ENCODE assay signal across 10 cellular contexts in the genomic region with DNA sequence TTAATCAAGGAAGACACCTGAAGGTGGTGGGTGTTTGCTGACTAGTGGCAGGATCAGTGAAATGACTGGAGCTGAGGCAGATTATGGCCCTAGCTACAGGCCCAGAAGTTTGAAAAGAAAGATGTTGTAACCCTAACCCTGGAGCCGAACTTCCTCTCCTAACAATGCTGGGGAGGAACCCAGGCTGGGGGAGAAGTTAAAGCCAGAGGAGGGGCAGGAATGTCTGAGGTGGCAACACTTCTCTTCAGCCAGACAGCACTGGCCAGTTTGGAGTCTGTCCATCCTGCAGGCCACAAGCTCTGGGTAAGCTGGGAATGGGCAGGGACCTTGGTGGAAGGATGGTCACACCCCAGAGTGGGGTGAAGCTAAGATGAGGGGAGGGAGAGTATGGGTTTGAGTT. TPM values are rescaled to one million over a fixed set of nuclear protein-coding genes. Genes with fewer than 3 reads are reported as not detected.
DNase-seq lines count a peak whose midpoint lies in the region; ATAC-seq and TF ChIP-seq lines count a peak whose summit lies in the region.
"Had no signal": no experiment of that assay in that cellular context is flagged by ENCODE, and none has a peak within 500 bp of the region (broad histone marks: within the 10 kb centered on the region; RNA-seq: fewer than 3 reads in every experiment).

A gene (plus strand): TSS at position 265 of the 400 bp plus-strand sequence. CDS start 1,023 bp downstream, outside the sequence.

- H3K4me2 ChIP-seq in mammary epithelial cell (ENCODE audit: insufficient read depth, low read depth, low read length) = no peak within 1 kb of the TSS

- dilution Hi-C loops in mammary epithelial cell (cut with HindIII; ENCODE audit: low sequenced_read_pairs) = no loop called here

- H2AFZ ChIP-seq in mammary epithelial cell (ENCODE audit: low read depth, low read length) = no peak within 1 kb of the TSS

- peak; percentile 3 for ATAC-seq in activated CD8-positive, alpha-beta T cell treated with anti-CD3 and anti-CD28 coated beads, Interleukin-2, amount 10 ng/mL, durations not matched to agents 7 days and 5 days
- ATAC-seq in GM19328 (IDR thresholded peaks at IDR 0.05; ENCODE audit: unreplicated experiment) = no peak

- H4K20me1 ChIP-seq in mammary epithelial cell (ENCODE audit: insufficient read depth, low read length) = no peaks in the 10 kb centered on the region

- H3K9me3 Mint-ChIP-seq in activated CD8-positive, alpha-beta T cell treated with anti-CD3 and anti-CD28 coated beads, Interleukin-2, amount 10 ng/mL, durations not matched to agents 7 days and 5 days (ENCODE audit: insufficient read depth) = no peaks in the 10 kb centered on the region

- H3K36me3 ChIP-seq in mammary epithelial cell (ENCODE audit: insufficient read depth, low read length) = no peaks in the 10 kb centered on the region

- no peaks in the 10 kb centered on the region for H3K9me3 ChIP-seq in mammary epithelial cell (replicated peaks; ENCODE audit: insufficient read depth, low read length)

- no peak for TF ChIP-seq CTCF in mammary epithelial cell (conservative IDR thresholded peaks at IDR 0.05 in 1 of 2, IDR thresholded peaks at IDR 0.05 in 1 of 2; ENCODE audit: extremely low read depth in 1 of 2, insufficient read depth in 1 of 2, low read depth in 1 of 2, low read length in 2 of 2)

- peaks cover 61% of the 10 kb centered on the region for H3K36me3 Mint-ChIP-seq in activated CD8-positive, alpha-beta T cell treated with anti-CD3 and anti-CD28 coated beads, Interleukin-2, amount 10 ng/mL, durations not matched to agents 7 days and 5 days (ENCODE audit: low read depth)

- BruUV-seq in mammary epithelial cell (replicated peaks; lab: Mats Ljungman, UMichigan) = no TSS peak

- peaks cover 79% of the 10 kb centered on the region for H3K4me1 Mint-ChIP-seq in activated CD8-positive, alpha-beta T cell treated with anti-CD3 and anti-CD28 coated beads, Interleukin-2, amount 10 ng/mL, durations not matched to agents 7 days and 5 days (ENCODE audit: low read depth)

- 100% methylated on average over 1 of the region's 1 CpG for WGBS in mammary epithelial cell (ENCODE audit: low coverage, missing lambda C conversion rate)

- H3K4me1 ChIP-seq in mammary epithelial cell (ENCODE audit: insufficient read depth, low read length) = peaks cover 5% of the 10 kb centered on the region

- peak within 1 kb of the TSS; percentile 2 for H3K4me3 ChIP-seq in Jurkat, Clone E6-1 (ENCODE audit: low read length)
- no peak within 1 kb of the TSS for H3K4me3 ChIP-seq in mammary epithelial cell (replicated peaks in 1 of 3; ENCODE audit: insufficient read depth in 1 of 3, low read depth in 2 of 3, low read length in 3 of 3)

- intact Hi-C loops in mammary epithelial cell (cut with micrococcal nuclease) = no loop called here

- POLR2A ChIA-PET in activated CD8-positive, alpha-beta T cell treated with anti-CD3 and anti-CD28 coated beads, Interleukin-2, amount 10 ng/mL, durations not matched to agents 7 days and 5 days (lab: Charles Lee) = interaction anchor here (0.8 to 14.3 kb wide), 8 partner anchors 9 to 66 kb away, joined by 3 to 388 read pairs (median 8); a partner anchor contains a TSS

- in situ Hi-C loops in mammary epithelial cell (cut with MboI; ENCODE audit: low sequenced_read_pairs in 2 of 2) = no loop called here

- H3K27ac ChIP-seq in mammary epithelial cell (ENCODE audit: insufficient read depth, low read depth, low read length) = no peak within 1 kb of the TSS

- H3K9ac ChIP-seq in mammary epithelial cell (ENCODE audit: insufficient read depth, low read length) = no peak within 1 kb of the TSS

- H3K27ac Mint-ChIP-seq in activated CD8-positive, alpha-beta T cell treated with anti-CD3 and anti-CD28 coated beads, Interleukin-2, amount 10 ng/mL, durations not matched to agents 7 days and 5 days = peak within 1 kb of the TSS; percentile 94

- no peaks in the 10 kb centered on the region for H3K27me3 Mint-ChIP-seq in activated CD8-positive, alpha-beta T cell treated with anti-CD3 and anti-CD28 coated beads, Interleukin-2, amount 10 ng/mL, durations not matched to agents 7 days and 5 days (ENCODE audit: low read depth)

- CTCF ChIA-PET in activated CD8-positive, alpha-beta T cell treated with anti-CD3 and anti-CD28 coated beads, Interleukin-2, amount 10 ng/mL, durations not matched to agents 7 days and 5 days (lab: Charles Lee) = interaction anchor here (1.4 to 24.1 kb wide), 7 partner anchors 4 to 40 kb away, joined by 4 to 928 read pairs (median 15); a partner anchor contains a TSS
- CTCF ChIA-PET in mammary epithelial cell (lab: Charles Lee; ENCODE audit: low non-redundant PET) = interaction anchor here (0.6 kb wide), 1 partner anchor 39 kb away, joined by 3 read pairs; no protein-coding TSS in a partner anchor

- H3K27me3 ChIP-seq in mammary epithelial cell (ENCODE audit: insufficient read depth, low read length) = no peaks in the 10 kb centered on the region

- peak within 1 kb of the TSS; percentile 84 for H3K4me3 Mint-ChIP-seq in activated CD8-positive, alpha-beta T cell treated with anti-CD3 and anti-CD28 coated beads, Interleukin-2, amount 10 ng/mL, durations not matched to agents 7 days and 5 days

- peak; percentile 99 for DNase-seq in AML-193 (lab: John Stamatoyannopoulos, UW)
- no peak for DNase-seq in Jurkat, Clone E6-1 (ENCODE audit: low read depth, low spot score)
- no peak for DNase-seq in activated CD8-positive, alpha-beta T cell treated with anti-CD3 and anti-CD28 coated beads, Interleukin-2, amount 10 ng/mL, durations not matched to agents 7 days and 5 days
- DNase-seq in medulla oblongata (ENCODE audit: extremely low spot score) = peak; percentile 77
- no peak for DNase-seq in NCI-H2227 (lab: John Stamatoyannopoulos, UW; ENCODE audit: unreplicated experiment)
- no peak for DNase-seq in mammary epithelial cell
- no peak for DNase-seq in NCI-H128 (lab: John Stamatoyannopoulos, UW; ENCODE audit: unreplicated experiment)
- DNase-seq: NCI-H524 treated with DMSO at 0.1 percent for 48 hours, occipital lobe had no signal

- no peaks in the 10 kb centered on the region for H3K79me2 ChIP-seq in mammary epithelial cell (ENCODE audit: insufficient read depth, low read length)

RNA-seq across cellular contexts. Expression of the gene that starts here (rescaled TPM):
- 18.1 TPM for polyA plus RNA-seq in Jurkat, Clone E6-1 (2012; ENCODE audit: insufficient read depth, insufficient read length)
- total RNA-seq in activated CD8-positive, alpha-beta T cell treated with anti-CD3 and anti-CD28 coated beads, Interleukin-2, amount 10 ng/mL, durations not matched to agents 7 days and 5 days = 100 to 1,000 TPM; 125 to 139 TPM
- not detected for total RNA-seq in mammary epithelial cell
- polyA plus RNA-seq in mammary epithelial cell = not detected
- not detected for polyA minus RNA-seq in mammary epithelial cell

Comparison
In these comparisons a context has a peak if more than half of its experiments do, and no peak if none do; other contexts are left out.
1. RNA of the gene that starts here (total RNA-seq): 125 to 139 TPM in activated CD8-positive, alpha-beta T cell treated with anti-CD3 and anti-CD28 coated beads, Interleukin-2, amount 10 ng/mL, durations not matched to agents 7 days and 5 days; not detected in mammary epithelial cell; every median in the first group is over 100 times any median in the second.
2. DNase-seq: peak in AML-193 (2 of 2) and medulla oblongata (single experiment); none in Jurkat, Clone E6-1 (single experiment), activated CD8-positive, alpha-beta T cell treated with anti-CD3 and anti-CD28 coated beads, Interleukin-2, amount 10 ng/mL, durations not matched to agents 7 days and 5 days (single experiment), NCI-H2227 (single experiment), mammary epithelial cell (single experiment) and NCI-H128 (single experiment).